ENCODE assay signal across 10 cellular contexts in the genomic region with DNA sequence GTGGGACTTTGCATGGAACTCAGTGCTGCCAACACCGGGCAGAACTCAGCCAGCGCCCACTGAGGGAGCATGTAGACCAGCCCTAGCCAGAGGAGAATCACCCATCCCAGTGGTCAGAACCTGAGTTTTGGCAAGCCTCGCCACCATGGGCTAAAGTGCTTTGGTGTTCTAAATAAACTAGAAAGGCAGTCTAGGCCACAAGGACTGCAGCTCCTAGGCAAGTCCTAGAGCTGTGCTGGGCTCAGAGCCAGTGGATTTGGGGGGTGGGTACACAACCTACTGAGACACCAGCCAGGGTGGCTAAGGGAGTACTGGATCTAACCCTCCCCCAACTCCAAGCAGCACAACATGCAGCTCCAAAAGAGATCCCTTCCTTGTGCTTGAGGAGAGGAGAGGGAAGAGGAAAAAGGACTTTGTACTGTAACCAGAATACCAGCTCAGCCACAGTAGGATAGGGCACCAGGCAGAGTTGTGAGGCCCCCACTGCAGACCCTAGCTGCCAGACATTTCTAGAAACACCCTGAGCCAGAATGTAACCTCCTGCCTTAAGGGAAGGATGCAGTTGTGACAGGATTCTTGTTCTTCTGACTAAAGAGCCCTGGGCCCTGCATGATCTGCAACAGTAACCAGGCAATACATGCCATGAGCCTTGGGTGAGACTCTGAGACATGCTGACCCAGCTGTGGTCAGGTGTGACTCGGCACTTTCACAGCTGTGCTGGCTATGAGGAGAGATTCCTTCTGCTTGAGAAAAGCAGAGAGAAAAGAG. TPM values are rescaled to one million over a fixed set of nuclear protein-coding genes. Genes with fewer than 3 reads are reported as not detected.
A peak's percentile ranks its signal among the peaks of the same experiment; 100 is the strongest.
DNase-seq lines count a peak whose midpoint lies in the region; ATAC-seq, FAIRE-seq and TF ChIP-seq lines count a peak whose summit lies in the region.
"Had no signal": no experiment of that assay in that cellular context is flagged by ENCODE, and none has a peak within 500 bp of the region (broad histone marks: within the 10 kb centered on the region; RNA-seq: fewer than 3 reads in every experiment).

No MANE protein-coding gene starts in this region.

- 32% methylated on average over 4 of the region's 4 CpGs for WGBS in K562 (ENCODE audit: insufficient coverage, low coverage, missing lambda C conversion rate)

- FAIRE-seq in K562 (lab: Jason Lieb, UNC), result no peak
- FAIRE-seq: pancreas had no signal

- no peak overlapping the region for H3K4me3 Mint-ChIP-seq in activated CD4-positive, alpha-beta T cell treated with anti-CD3 and anti-CD28 coated beads for 36 hours
- H3K4me3 Mint-ChIP-seq: type B pancreatic cell had no signal

- peak; percentile 40 for ATAC-seq in activated CD4-positive, alpha-beta T cell treated with anti-CD3 and anti-CD28 coated beads for 36 hours
- peak; percentile 72 for ATAC-seq in HG03342 (IDR thresholded peaks at IDR 0.05; ENCODE audit: unreplicated experiment)
- ATAC-seq in K562, result peak; percentile 78

- CTCF ChIA-PET in activated CD4-positive, alpha-beta T cell treated with anti-CD3 and anti-CD28 coated beads for 36 hours (lab: Charles Lee), result no interaction called here
- CTCF ChIA-PET in K562 (lab: Yijun Ruan, JAX; ENCODE audit: low intra/inter-chr PET ratio), result no interaction called here

- no peak overlapping the region for H2AFZ ChIP-seq in K562 (ENCODE audit: low read depth, low read length)

- no peak overlapping the region for H3K4me3 ChIP-seq in K562
- H3K4me3 ChIP-seq: pancreas had no signal

- no peak overlapping the region for H3K4me2 ChIP-seq in K562 (ENCODE audit: insufficient read depth, low read length)

- TF ChIP-seq CTCF in K562 (IDR thresholded peaks at IDR 0.05 in 2 of 3, conservative IDR thresholded peaks at IDR 0.05 in 1 of 3; ENCODE audit: insufficient read depth in 2 of 3, low read depth in 1 of 3, low read length in 3 of 3), result no peak

- H4K20me1 ChIP-seq in K562 (replicated peaks; ENCODE audit: control insufficient read depth, insufficient read depth, low read length), result 0 out of 2 replicates have a peak, but pooled peaks cover 1% of the 10 kb centered on the region

- H3K27me3 ChIP-seq in K562 (ENCODE audit: control insufficient read depth in 2 of 2, insufficient read depth in 2 of 2, low read length in 2 of 2), result peaks cover 4 to 24% of the 10 kb centered on the region in 2 experiments; a peak in 4 of 5 replicates
- H3K27me3 ChIP-seq: pancreas had no signal

- H3K27me3 Mint-ChIP-seq in activated CD4-positive, alpha-beta T cell treated with anti-CD3 and anti-CD28 coated beads for 36 hours, result peaks cover 17% of the 10 kb centered on the region

- TF ChIP-seq EP300 in K562 (IDR thresholded peaks at IDR 0.05; ENCODE audit: low read length), result no peak

- H3K27ac ChIP-seq in K562 (ENCODE audit: extremely low read depth, low read depth, low read length), result no peak overlapping the region
- H3K27ac ChIP-seq: pancreas had no signal

- POLR2A ChIA-PET in activated CD4-positive, alpha-beta T cell treated with anti-CD3 and anti-CD28 coated beads for 36 hours (lab: Charles Lee), result no interaction called here
- POLR2A ChIA-PET in K562 (lab: Yijun Ruan, JAX), result interaction anchor here (0.5 to 0.6 kb wide), 5 partner anchors 8 to 301 kb away, joined by 3 to 4 read pairs (median 3); no protein-coding TSS in a partner anchor

- H3K79me2 ChIP-seq in K562 (ENCODE audit: control insufficient read depth, insufficient read depth, low read length), result no peaks in the 10 kb centered on the region

- no peaks in the 10 kb centered on the region for H3K9me1 ChIP-seq in K562 (ENCODE audit: control insufficient read depth, insufficient read depth, low read length)

- peaks cover 2% of the 10 kb centered on the region for H3K9me3 Mint-ChIP-seq in activated CD4-positive, alpha-beta T cell treated with anti-CD3 and anti-CD28 coated beads for 36 hours (ENCODE audit: low read depth)

- H3K36me3 Mint-ChIP-seq in activated CD4-positive, alpha-beta T cell treated with anti-CD3 and anti-CD28 coated beads for 36 hours (ENCODE audit: low read depth), result peaks cover 2% of the 10 kb centered on the region
- H3K36me3 Mint-ChIP-seq: type B pancreatic cell had no signal

- no peak overlapping the region for H3K9ac ChIP-seq in K562 (ENCODE audit: insufficient read depth in 1 of 2, low read depth in 2 of 2, low read length in 2 of 2)

- H3K4me1 Mint-ChIP-seq in activated CD4-positive, alpha-beta T cell treated with anti-CD3 and anti-CD28 coated beads for 36 hours, result peaks cover 20% of the 10 kb centered on the region

- H3K27ac Mint-ChIP-seq in activated CD4-positive, alpha-beta T cell treated with anti-CD3 and anti-CD28 coated beads for 36 hours, result no peak overlapping the region
- H3K27ac Mint-ChIP-seq: type B pancreatic cell had no signal

- TF ChIP-seq POLR2A in K562 (conservative IDR thresholded peaks at IDR 0.05), result no peak

- TF ChIP-seq RAD21 in K562 (CRISPR knock-in tag; conservative IDR thresholded peaks at IDR 0.05 in 1 of 2, IDR thresholded peaks at IDR 0.05 in 1 of 2), result no peak

- in situ Hi-C loops in K562 (cut with MboI), result no loop called here

- no peaks in the 10 kb centered on the region for H3K36me3 ChIP-seq in K562 (ENCODE audit: control insufficient read depth, insufficient read depth, low read length)
- H3K36me3 ChIP-seq: pancreas had no signal

- no peak for DNase-seq in activated CD4-positive, alpha-beta T cell treated with anti-CD3 and anti-CD28 coated beads for 36 hours
- no peak for DNase-seq in activated CD4-positive, alpha-beta T cell treated with anti-CD3 and anti-CD28 coated beads, Interleukin-2, amount 50 U/mL, for 1 hour
- DNase-seq in K562 (ENCODE audit: extremely low read depth in 1 of 4, low spot score in 3 of 4), result no peak
- peak; percentile 52 for DNase-seq in stromal cell of bone marrow (ENCODE audit: low read depth)
- no peak for DNase-seq in retina
- no peak for DNase-seq in GOT3 (lab: John Stamatoyannopoulos, UW)
- DNase-seq in activated naive CD4-positive, alpha-beta T cell treated with anti-CD3 and anti-CD28 coated beads, Interleukin-2, amount 50 U/mL, for 16 hours, result no peak
- DNase-seq: pancreas had no signal

- H3K9me3 ChIP-seq in K562 (replicated peaks; ENCODE audit: control insufficient read depth, insufficient read depth, low read depth, low read length), result no peaks in the 10 kb centered on the region
- H3K9me3 ChIP-seq: pancreas had no signal

- intact Hi-C loops in activated CD4-positive, alpha-beta T cell treated with anti-CD3 and anti-CD28 coated beads for 36 hours (cut with DNase I, micrococcal nuclease), result no loop called here
- intact Hi-C loops in K562 (cut with micrococcal nuclease), result no loop called here

- peaks cover 0 to 9% of the 10 kb centered on the region in 2 experiments; a peak in 2 of 5 replicates for H3K4me1 ChIP-seq in K562 (replicated peaks in 1 of 2; ENCODE audit: control insufficient read depth in 2 of 2, insufficient read depth in 2 of 2, low read length in 2 of 2)
- H3K4me1 ChIP-seq: pancreas had no signal

- no TSS peak for BruUV-seq in K562 (replicated peaks; lab: Mats Ljungman, UMichigan)

TF ChIP-seq in K562, 482 proteins besides CTCF, POLR2A, EP300 and RAD21 (continues in another document):
- TF ChIP-seq, protein P1, sequence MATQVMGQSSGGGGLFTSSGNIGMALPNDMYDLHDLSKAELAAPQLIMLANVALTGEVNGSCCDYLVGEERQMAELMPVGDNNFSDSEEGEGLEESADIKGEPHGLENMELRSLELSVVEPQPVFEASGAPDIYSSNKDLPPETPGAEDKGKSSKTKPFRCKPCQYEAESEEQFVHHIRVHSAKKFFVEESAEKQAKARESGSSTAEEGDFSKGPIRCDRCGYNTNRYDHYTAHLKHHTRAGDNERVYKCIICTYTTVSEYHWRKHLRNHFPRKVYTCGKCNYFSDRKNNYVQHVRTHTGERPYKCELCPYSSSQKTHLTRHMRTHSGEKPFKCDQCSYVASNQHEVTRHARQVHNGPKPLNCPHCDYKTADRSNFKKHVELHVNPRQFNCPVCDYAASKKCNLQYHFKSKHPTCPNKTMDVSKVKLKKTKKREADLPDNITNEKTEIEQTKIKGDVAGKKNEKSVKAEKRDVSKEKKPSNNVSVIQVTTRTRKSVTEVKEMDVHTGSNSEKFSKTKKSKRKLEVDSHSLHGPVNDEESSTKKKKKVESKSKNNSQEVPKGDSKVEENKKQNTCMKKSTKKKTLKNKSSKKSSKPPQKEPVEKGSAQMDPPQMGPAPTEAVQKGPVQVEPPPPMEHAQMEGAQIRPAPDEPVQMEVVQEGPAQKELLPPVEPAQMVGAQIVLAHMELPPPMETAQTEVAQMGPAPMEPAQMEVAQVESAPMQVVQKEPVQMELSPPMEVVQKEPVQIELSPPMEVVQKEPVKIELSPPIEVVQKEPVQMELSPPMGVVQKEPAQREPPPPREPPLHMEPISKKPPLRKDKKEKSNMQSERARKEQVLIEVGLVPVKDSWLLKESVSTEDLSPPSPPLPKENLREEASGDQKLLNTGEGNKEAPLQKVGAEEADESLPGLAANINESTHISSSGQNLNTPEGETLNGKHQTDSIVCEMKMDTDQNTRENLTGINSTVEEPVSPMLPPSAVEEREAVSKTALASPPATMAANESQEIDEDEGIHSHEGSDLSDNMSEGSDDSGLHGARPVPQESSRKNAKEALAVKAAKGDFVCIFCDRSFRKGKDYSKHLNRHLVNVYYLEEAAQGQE (CRISPR knock-in tag; IDR thresholded peaks at IDR 0.05; ENCODE audit: low read depth), result no peak
- TF ChIP-seq ZNF23 (CRISPR knock-in tag; IDR thresholded peaks at IDR 0.05) (no peak), BRD9 (IDR thresholded peaks at IDR 0.05; ENCODE audit: low read depth, partially characterized antibody) (no peak), ETV1 (tag; conservative IDR thresholded peaks at IDR 0.05; ENCODE audit: low read depth) (no peak)

RNA-seq across cellular contexts. Expression of a gene that starts 24.4 kb away (rescaled TPM):
- 1 to 10 TPM; 6.2 to 8.5 TPM for total RNA-seq in activated CD4-positive, alpha-beta T cell treated with anti-CD3 and anti-CD28 coated beads for 36 hours
- total RNA-seq in K562 (2011; cell fraction: chromatin; rRNA removed; ENCODE audit: low replicate concordance), result 5.0 and 5.6 TPM in 2 replicates
- total RNA-seq in K562 (2011; cell fraction: nucleolus; rRNA removed), result 2.1 and 2.7 TPM in 2 replicates
- total RNA-seq in K562 (2011; cell fraction: nucleoplasm; rRNA removed), result 3.8 and 4.4 TPM in 2 replicates
- 1.2 and 1.3 TPM in 2 replicates for total RNA-seq in K562 (2014; rRNA removed)
- 0.55 and 0.61 TPM in 2 replicates for total RNA-seq in K562 (2014; rRNA removed; fragmentation: Illumina TruSeq; extraction: Trizol)
- 0.45 and 0.62 TPM in 2 replicates for total RNA-seq in K562 (2015; rRNA removed; fragmentation: Illumina TruSeq; extraction: Trizol)
- 0.67 and 1.1 TPM in 2 replicates for total RNA-seq in K562 (2021)
- polyA plus RNA-seq in K562 (2011; rRNA removed), result 1.9 and 16.7 TPM in 2 replicates
- polyA plus RNA-seq in K562 (2011; cell fraction: cytosol; rRNA removed), result 0.70 and 11.1 TPM in 2 replicates
- 3.9 and 38.2 TPM in 2 replicates for polyA plus RNA-seq in K562 (2011; cell fraction: nucleus; rRNA removed)
- 3.9 and 12.2 TPM in 2 replicates for polyA plus RNA-seq in K562 (2012)
- 0.42 and 0.84 TPM in 2 replicates for polyA plus RNA-seq in K562 (2014; fragmentation: Illumina TruSeq; extraction: Trizol)
- polyA plus RNA-seq in K562 (2014; fragmentation: Nextera tagmentation; extraction: Ambion mirVana), result under 1 TPM; 0.37 to 0.43 TPM
- 1.3 and 2.1 TPM in 2 replicates for polyA plus RNA-seq in K562 (2014; rRNA removed)
- 2.2 and 24.2 TPM in 2 replicates for polyA minus RNA-seq in K562 (2011; rRNA and poly(A)+ RNA removed)
- polyA minus RNA-seq in K562 (2011; cell fraction: cytosol; rRNA and poly(A)+ RNA removed), result 0.95 and 7.7 TPM in 2 replicates
- polyA minus RNA-seq in K562 (2011; cell fraction: nucleus; rRNA and poly(A)+ RNA removed), result 1.3 and 25.1 TPM in 2 replicates
